ENCODE assay signal across 14 cellular contexts in the genomic region with DNA sequence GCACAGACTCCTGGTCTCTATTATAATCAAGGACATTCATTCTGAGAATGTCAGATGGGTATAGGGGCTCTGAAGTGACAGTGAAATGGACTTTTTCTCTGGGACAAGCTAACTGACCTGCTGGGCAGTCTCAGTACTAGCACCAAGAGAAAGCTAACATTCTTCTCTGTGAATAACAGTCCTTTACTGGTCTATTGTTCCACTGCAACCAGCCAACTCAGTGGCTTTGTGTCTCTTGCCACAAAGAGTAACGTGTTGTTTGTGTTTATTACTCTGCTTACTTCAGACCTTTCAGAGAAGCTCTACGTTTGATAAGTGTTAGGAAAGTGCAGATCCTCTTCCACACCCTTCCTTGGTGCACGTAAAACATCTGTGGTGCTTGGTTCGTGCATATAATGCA.
"Had no signal": no experiment of that assay in that cellular context is flagged by ENCODE, and none has a peak within 500 bp of the region (broad histone marks: within the 10 kb centered on the region; RNA-seq: fewer than 3 reads in every experiment).

No MANE protein-coding gene starts in this region.

- H3K27ac ChIP-seq: cardiac muscle cell had no signal

- H3K27ac Mint-ChIP-seq: naive B cell; stimulated activated memory B cell treated with anti-CD40 and anti-IgM and Interleukin-4, amounts not matched to agents 10 μg/mL and 1 μg/mL and 100 μg/mL, for 72 hours had no signal

- H3K4me3 Mint-ChIP-seq: naive B cell; stimulated activated memory B cell treated with anti-CD40 and anti-IgM and Interleukin-4, amounts not matched to agents 10 μg/mL and 1 μg/mL and 100 μg/mL, for 72 hours had no signal

- H3K27me3 Mint-ChIP-seq: stimulated activated memory B cell treated with anti-CD40 and anti-IgM and Interleukin-4, amounts not matched to agents 10 μg/mL and 1 μg/mL and 100 μg/mL, for 72 hours had no signal

- H3K9me3 Mint-ChIP-seq: naive B cell; stimulated activated memory B cell treated with anti-CD40 and anti-IgM and Interleukin-4, amounts not matched to agents 10 μg/mL and 1 μg/mL and 100 μg/mL, for 72 hours had no signal

- DNase-seq: activated CD4-positive, alpha-beta T cell treated with anti-CD3 and anti-CD28 coated beads, Interleukin-2, amount 50 U/mL, for 4 hours; activated CD4-positive, CD25-positive, alpha-beta regulatory T cell treated with anti-CD3 and anti-CD28 coated beads, Interleukin-2, amount 50 U/mL, for 72 hours; activated naive CD4-positive, alpha-beta T cell treated with anti-CD3 and anti-CD28 coated beads, Interleukin-2, amount 50 U/mL, for 16 hours; effector CD4-positive, alpha-beta T cell; foreskin melanocyte; left colon; naive B cell; SK-N-SH; stimulated activated CD4-positive, alpha-beta T cell treated with anti-CD3 and anti-CD28 coated beads, Interleukin-2, amount 100 ng/mL, for 48 hours; T-helper 1 cell; T1000; trophoblast cell had no signal

- ATAC-seq: left colon; stimulated activated memory B cell treated with anti-CD40 and anti-IgM and Interleukin-4, amounts not matched to agents 10 μg/mL and 1 μg/mL and 100 μg/mL, for 72 hours had no signal
